In genomic region chr1:230070321-230071208, GRCh38 we compare ENCODE assay signal across 22 cellular contexts. TPM values are rescaled to one million over a fixed set of nuclear protein-coding genes. Genes with fewer than 3 reads are reported as not detected.
DNase-seq lines count a peak whose midpoint lies in the region; ATAC-seq, FAIRE-seq and TF ChIP-seq lines count a peak whose summit lies in the region.
"Had no signal": no experiment of that assay in that cellular context is flagged by ENCODE, and none has a peak within 500 bp of the region (broad histone marks: within the 10 kb centered on the region; RNA-seq: fewer than 3 reads in every experiment).

No MANE protein-coding gene starts in this region.

- H3K27me3 Mint-ChIP-seq in activated naive CD8-positive, alpha-beta T cell = no peaks in the 10 kb centered on the region
- no peaks in the 10 kb centered on the region for H3K27me3 Mint-ChIP-seq in activated naive CD8-positive, alpha-beta T cell treated with anti-CD3 and anti-CD28 coated beads, Interleukin-2, amount 50 U/mL, for 24 hours
- no peaks in the 10 kb centered on the region for H3K27me3 Mint-ChIP-seq in activated B cell treated with CpG ODN at 0.5 μM for 24 hours
- H3K27me3 Mint-ChIP-seq: CD4-positive, CD25-positive, alpha-beta regulatory T cell had no signal

- peak overlapping the region; percentile 15 to 39 for H3K9ac ChIP-seq in liver (ENCODE audit: low read depth in 1 of 2, low read length in 2 of 2)
- H3K9ac ChIP-seq: parathyroid adenoma had no signal

- peaks cover 7 to 61% (median 18%) of the 10 kb centered on the region in 4 donors for H3K4me1 ChIP-seq in liver (ENCODE audit: control insufficient read depth in 4 of 4, insufficient read depth in 4 of 4, low read length in 3 of 4)
- H3K4me1 ChIP-seq in upper lobe of right lung = peaks cover 12% of the 10 kb centered on the region

- FAIRE-seq in frontal cortex (lab: Jason Lieb, UNC) = no peak
- FAIRE-seq: endometrium, GM12891 had no signal

- TF ChIP-seq RAD21 in liver (IDR thresholded peaks at IDR 0.05) = no peak

- H3K36me3 Mint-ChIP-seq in activated naive CD8-positive, alpha-beta T cell = no peaks in the 10 kb centered on the region
- peaks cover 2% of the 10 kb centered on the region for H3K36me3 Mint-ChIP-seq in activated naive CD8-positive, alpha-beta T cell treated with anti-CD3 and anti-CD28 coated beads, Interleukin-2, amount 50 U/mL, for 24 hours (ENCODE audit: low read depth)
- H3K36me3 Mint-ChIP-seq in activated B cell treated with CpG ODN at 0.5 μM for 24 hours (ENCODE audit: low read depth) = peaks cover 28% of the 10 kb centered on the region

- H3K4me3 ChIP-seq in liver (ENCODE audit: low read depth in 1 of 3, low read length in 3 of 3) (peak overlapping the region; percentile 45 to 99 (median 82)), upper lobe of right lung (no peak overlapping the region)
- H3K4me3 ChIP-seq: colonic mucosa had no signal

- peak overlapping the region; percentile 93 to 97 for H3K27ac ChIP-seq in liver (ENCODE audit: low read depth in 1 of 2, low read length in 2 of 2)
- no peak overlapping the region for H3K27ac ChIP-seq in upper lobe of right lung
- H3K27ac ChIP-seq: colonic mucosa, parathyroid adenoma had no signal

- CTCF ChIA-PET in activated B cell treated with CpG ODN at 0.5 μM for 24 hours (lab: Charles Lee) = interaction anchor here (1.4 kb wide), 1 partner anchor 409 kb away, joined by 5 read pairs; no protein-coding TSS in a partner anchor

- no peaks in the 10 kb centered on the region for H3K9me3 Mint-ChIP-seq in activated naive CD8-positive, alpha-beta T cell (ENCODE audit: low read depth)
- H3K9me3 Mint-ChIP-seq in activated naive CD8-positive, alpha-beta T cell treated with anti-CD3 and anti-CD28 coated beads, Interleukin-2, amount 50 U/mL, for 24 hours = no peaks in the 10 kb centered on the region
- no peaks in the 10 kb centered on the region for H3K9me3 Mint-ChIP-seq in activated B cell treated with CpG ODN at 0.5 μM for 24 hours
- H3K9me3 Mint-ChIP-seq: CD4-positive, CD25-positive, alpha-beta regulatory T cell; IgD-negative memory B cell had no signal

- H3K9me3 ChIP-seq in liver (ENCODE audit: control insufficient read depth in 4 of 4, low read length in 3 of 4) (no peaks in the 10 kb centered on the region), upper lobe of right lung (no peaks in the 10 kb centered on the region)
- H3K9me3 ChIP-seq: colonic mucosa had no signal

- H3K27ac Mint-ChIP-seq in activated naive CD8-positive, alpha-beta T cell = peak overlapping the region; percentile 28
- H3K27ac Mint-ChIP-seq in activated naive CD8-positive, alpha-beta T cell treated with anti-CD3 and anti-CD28 coated beads, Interleukin-2, amount 50 U/mL, for 24 hours = no peak overlapping the region
- H3K27ac Mint-ChIP-seq in activated B cell treated with CpG ODN at 0.5 μM for 24 hours = no peak overlapping the region
- H3K27ac Mint-ChIP-seq: IgD-negative memory B cell had no signal

- H3K36me3 ChIP-seq in liver (ENCODE audit: control insufficient read depth in 4 of 4, insufficient read depth in 3 of 4, low read depth in 1 of 4, low read length in 3 of 4) (peaks cover 0 to under 1% (median 0%) of the 10 kb centered on the region in 4 donors), upper lobe of right lung (no peaks in the 10 kb centered on the region)
- H3K36me3 ChIP-seq: colonic mucosa had no signal

- no peak overlapping the region for H3K4me3 Mint-ChIP-seq in activated naive CD8-positive, alpha-beta T cell
- no peak overlapping the region for H3K4me3 Mint-ChIP-seq in activated naive CD8-positive, alpha-beta T cell treated with anti-CD3 and anti-CD28 coated beads, Interleukin-2, amount 50 U/mL, for 24 hours
- peak overlapping the region; percentile 24 for H3K4me3 Mint-ChIP-seq in activated B cell treated with CpG ODN at 0.5 μM for 24 hours

- peaks cover 56% of the 10 kb centered on the region for H3K4me1 Mint-ChIP-seq in activated naive CD8-positive, alpha-beta T cell (ENCODE audit: low read depth)
- H3K4me1 Mint-ChIP-seq in activated naive CD8-positive, alpha-beta T cell treated with anti-CD3 and anti-CD28 coated beads, Interleukin-2, amount 50 U/mL, for 24 hours = peaks cover 64% of the 10 kb centered on the region
- H3K4me1 Mint-ChIP-seq in activated B cell treated with CpG ODN at 0.5 μM for 24 hours = peaks cover 67% of the 10 kb centered on the region

- POLR2A ChIA-PET in activated B cell treated with CpG ODN at 0.5 μM for 24 hours (lab: Charles Lee) = interaction anchor here (0.6 to 2.2 kb wide), 5 partner anchors 23 to 39 kb away, joined by 3 to 12 read pairs (median 7); no protein-coding TSS in a partner anchor

- intact Hi-C loops in activated B cell treated with CpG ODN at 0.5 μM for 24 hours (cut with micrococcal nuclease) = no loop called here
- intact Hi-C loops in upper lobe of right lung (cut with DNase I) = no loop called here

- ATAC-seq in activated naive CD8-positive, alpha-beta T cell treated with anti-CD3 and anti-CD28 coated beads, Interleukin-2, amount 50 U/mL, for 24 hours = no peak
- ATAC-seq in activated B cell treated with CpG ODN at 0.5 μM for 24 hours (ENCODE audit: low read depth) = no peak
- no peak for ATAC-seq in upper lobe of right lung

- H3K27me3 ChIP-seq in liver (ENCODE audit: control insufficient read depth in 4 of 4, insufficient read depth in 4 of 4, low read length in 3 of 4) (no peaks in the 10 kb centered on the region), upper lobe of right lung (no peaks in the 10 kb centered on the region)
- H3K27me3 ChIP-seq: colonic mucosa had no signal

- DNase-seq in activated naive CD8-positive, alpha-beta T cell treated with anti-CD3 and anti-CD28 coated beads, Interleukin-2, amount 50 U/mL, for 24 hours = no peak
- DNase-seq in activated B cell treated with CpG ODN at 0.5 μM for 24 hours = no peak
- peak; percentile 47 for DNase-seq in upper lobe of right lung
- DNase-seq in frontal cortex (ENCODE audit: low spot score in 2 of 2) = no peak
- DNase-seq in RKO (ENCODE audit: low spot score) = no peak
- DNase-seq in epidermal melanocyte (ENCODE audit: insufficient read length, low spot score) = no peak
- DNase-seq: activated naive CD4-positive, alpha-beta T cell; CD4-positive, CD25-positive, alpha-beta regulatory T cell; colonic mucosa; GF-D8; HCEC 1CT; hippocampal formation; islet precursor cell; NCI-H1930; NCI-H345; stimulated activated CD4-positive, alpha-beta T cell treated with anti-CD3 and anti-CD28 coated beads, Interleukin-4, amount 100 ng/mL, for 24 hours had no signal

- no peak for TF ChIP-seq CTCF in activated B cell treated with CpG ODN at 0.5 μM for 24 hours (IDR thresholded peaks at IDR 0.05)
- no peak for TF ChIP-seq CTCF in liver (IDR thresholded peaks at IDR 0.05; ENCODE audit: low read depth, low read length, missing input control)
- no peak for TF ChIP-seq CTCF in upper lobe of right lung (IDR thresholded peaks at IDR 0.05)

- WGBS in liver = 58% methylated on average over 14 of the region's 14 CpGs

TF ChIP-seq in liver, 16 proteins besides CTCF, POLR2A, EP300 and RAD21:
- TF ChIP-seq REST (IDR thresholded peaks at IDR 0.05) = no peak
- peak; percentile 10 for TF ChIP-seq TAF1 (conservative IDR thresholded peaks at IDR 0.05)
- no peak for TF ChIP-seq YY1 (IDR thresholded peaks at IDR 0.05)
- no peak for TF ChIP-seq EGR1 (IDR thresholded peaks at IDR 0.05; ENCODE audit: low read depth in 2 of 2)
- peak; percentile 43 for TF ChIP-seq HNF4G (IDR thresholded peaks at IDR 0.05)
- peak; percentile 12 for TF ChIP-seq MAX (IDR thresholded peaks at IDR 0.05)
- TF ChIP-seq HNF4A (conservative IDR thresholded peaks at IDR 0.05) = peak; percentile 86 to 94
- peak in 1 of 2 donors; percentile 54 for TF ChIP-seq RXRA (IDR thresholded peaks at IDR 0.05)
- no peak for TF ChIP-seq FOXA1 (IDR thresholded peaks at IDR 0.05)

RNA-seq across cellular contexts. Expression of gene GALNT2, which starts 3.5 kb away (rescaled TPM):
- 99.8 and 108 TPM in 2 replicates for total RNA-seq in activated B cell treated with CpG ODN at 0.5 μM for 24 hours
- 100 to 1,000 TPM in 1 of 2 donors, 10 to 100 TPM in 1; 75.8 to 153 TPM for total RNA-seq in liver
- 100 to 1,000 TPM in 1 of 2 donors, 10 to 100 TPM in 1; 47.5 to 182 TPM for polyA plus RNA-seq in liver
- total RNA-seq in upper lobe of right lung = 55.1 TPM
- 62.8 TPM for total RNA-seq in frontal cortex
